ENCODE assay signal across 8 cellular contexts in genomic region chr11:66842896-66843775, GRCh38. TPM values are rescaled to one million over a fixed set of nuclear protein-coding genes. Genes with fewer than 3 reads are reported as not detected.
A peak's percentile ranks its signal among the peaks of the same experiment; 100 is the strongest.
DNase-seq lines count a peak whose midpoint lies in the region; ATAC-seq lines count a peak whose summit lies in the region.

Gene RCE1 (plus strand): TSS chr11:66843441. CDS start chr11:66843456, 15 bp downstream.

- H3K14ac ChIP-seq in mesenchymal stem cell (ENCODE audit: low read length in 2 of 2): peak within 1 kb of the TSS in 1 of 2 experiments; percentile 95

- H2BK15ac ChIP-seq in mesenchymal stem cell (ENCODE audit: low read depth, poor library complexity, severe bottlenecking): peak within 1 kb of the TSS; percentile 88

- H3K79me1 ChIP-seq in mesenchymal stem cell (replicated peaks; ENCODE audit: low read length, poor library complexity, severe bottlenecking): peaks cover 43% of the 10 kb centered on the region

- peak within 1 kb of the TSS in 1 of 2 experiments; percentile 74 for H3K23ac ChIP-seq in mesenchymal stem cell (ENCODE audit: low read length in 2 of 2)

- peak within 1 kb of the TSS; percentile 92 to 99 (median 93) for H3K4me3 Mint-ChIP-seq in CD4-positive, CD25-positive, alpha-beta regulatory T cell

- H3K27me3 Mint-ChIP-seq in CD4-positive, CD25-positive, alpha-beta regulatory T cell: no peaks in the 10 kb centered on the region

- ATAC-seq in CD4-positive, CD25-positive, alpha-beta regulatory T cell (ENCODE audit: low read depth in 2 of 2): peak; percentile 86 to 90
- ATAC-seq in GM19395 (IDR thresholded peaks at IDR 0.05; ENCODE audit: unreplicated experiment) (peak; percentile 80), HG03565 (IDR thresholded peaks at IDR 0.05; ENCODE audit: unreplicated experiment) (peak; percentile 78)

- peak within 1 kb of the TSS; percentile 91 to 99 for H3K18ac ChIP-seq in mesenchymal stem cell (ENCODE audit: low read depth in 1 of 2, low read length in 2 of 2)

- H3K4ac ChIP-seq in mesenchymal stem cell (ENCODE audit: low read depth in 1 of 2, low read length in 2 of 2): peak within 1 kb of the TSS; percentile 96 to 98

- H2BK120ac ChIP-seq in mesenchymal stem cell (ENCODE audit: low read depth, low read length): peak within 1 kb of the TSS; percentile 69

- peak within 1 kb of the TSS; percentile 87 for H3K4me3 ChIP-seq in CD4-positive, CD25-positive, alpha-beta regulatory T cell (ENCODE audit: low read depth, low read length)
- peak within 1 kb of the TSS; percentile 97 for H3K4me3 ChIP-seq in effector memory CD4-positive, alpha-beta T cell (ENCODE audit: insufficient read depth, low read depth, low read length, poor library complexity, severe bottlenecking)
- peak within 1 kb of the TSS; percentile 90 to 100 for H3K4me3 ChIP-seq in mesenchymal stem cell (ENCODE audit: insufficient read depth in 1 of 2, low read depth in 1 of 2, low read length in 2 of 2)

- H2AFZ ChIP-seq in mesenchymal stem cell (ENCODE audit: low read depth, low read length): peak within 1 kb of the TSS; percentile 99

- peak within 1 kb of the TSS; percentile 92 to 97 (median 97) for H3K27ac Mint-ChIP-seq in CD4-positive, CD25-positive, alpha-beta regulatory T cell

- H2AK5ac ChIP-seq in mesenchymal stem cell (ENCODE audit: low read length, severe bottlenecking): peak within 1 kb of the TSS; percentile 61

- peak; percentile 88 to 93 (median 88) for DNase-seq in CD4-positive, CD25-positive, alpha-beta regulatory T cell
- peak; percentile 86 for DNase-seq in NCI-H82 (lab: John Stamatoyannopoulos, UW)
- peak; percentile 95 for DNase-seq in activated CD8-positive, alpha-beta memory T cell treated with anti-CD3 and anti-CD28 coated beads for 24 hours
- DNase-seq in effector memory CD4-positive, alpha-beta T cell: peak; percentile 84 to 86 (median 85)
- DNase-seq in mesenchymal stem cell: peak; percentile 88
- DNase-seq in stimulated activated CD8-positive, alpha-beta memory T cell treated with anti-CD3 and anti-CD28 coated beads, Interleukin-12 subunit alpha, Interleukin-12 subunit beta, amount 100 ng/mL, for 4 hours (ENCODE audit: low read depth): peak; percentile 84

- peak within 1 kb of the TSS; percentile 100 for H3K9ac ChIP-seq in mesenchymal stem cell (ENCODE audit: low read length)

- peak within 1 kb of the TSS; percentile 98 for H3K27ac ChIP-seq in CD4-positive, CD25-positive, alpha-beta regulatory T cell (ENCODE audit: insufficient read depth, low read length, poor library complexity, severe bottlenecking)
- H3K27ac ChIP-seq in effector memory CD4-positive, alpha-beta T cell (ENCODE audit: insufficient read depth, low read length, poor library complexity, severe bottlenecking): peak within 1 kb of the TSS; percentile 98
- peak within 1 kb of the TSS; percentile 92 for H3K27ac ChIP-seq in mesenchymal stem cell (ENCODE audit: low read length, poor library complexity, severe bottlenecking)

- WGBS in mesenchymal stem cell: under 1% methylated on average over 82 of the region's 98 CpGs

- H3K9me3 ChIP-seq in CD4-positive, CD25-positive, alpha-beta regulatory T cell (ENCODE audit: control insufficient read depth in 2 of 2, low read length in 2 of 2): no peaks in the 10 kb centered on the region
- no peaks in the 10 kb centered on the region for H3K9me3 ChIP-seq in effector memory CD4-positive, alpha-beta T cell (ENCODE audit: control insufficient read depth, low read length)
- H3K9me3 ChIP-seq in mesenchymal stem cell (ENCODE audit: control insufficient read depth, low read length): no peaks in the 10 kb centered on the region

- no peaks in the 10 kb centered on the region for H3K9me3 Mint-ChIP-seq in CD4-positive, CD25-positive, alpha-beta regulatory T cell

- H3K4me1 Mint-ChIP-seq in CD4-positive, CD25-positive, alpha-beta regulatory T cell: peaks cover 11 to 60% (median 38%) of the 10 kb centered on the region in 4 donors

- H3K4me2 ChIP-seq in mesenchymal stem cell (ENCODE audit: low read length, poor library complexity, severe bottlenecking): peak within 1 kb of the TSS; percentile 78

- peaks cover 34% of the 10 kb centered on the region for H3K36me3 ChIP-seq in CD4-positive, CD25-positive, alpha-beta regulatory T cell (ENCODE audit: control insufficient read depth, insufficient read depth, low read length)
- peaks cover 24% of the 10 kb centered on the region for H3K36me3 ChIP-seq in effector memory CD4-positive, alpha-beta T cell (ENCODE audit: control insufficient read depth, insufficient read depth, low read length)
- H3K36me3 ChIP-seq in mesenchymal stem cell (ENCODE audit: control insufficient read depth in 1 of 2, insufficient read depth in 2 of 2, low read depth in 1 of 2, low read length in 2 of 2): peaks cover 40 to 54% of the 10 kb centered on the region in 2 experiments

- peak within 1 kb of the TSS; percentile 97 for H4K91ac ChIP-seq in mesenchymal stem cell (ENCODE audit: low read length)

- H2BK12ac ChIP-seq in mesenchymal stem cell (ENCODE audit: low read length in 2 of 2): peak within 1 kb of the TSS in 1 of 2 experiments; percentile 34

- peaks cover 48% of the 10 kb centered on the region for H3K4me1 ChIP-seq in CD4-positive, CD25-positive, alpha-beta regulatory T cell (ENCODE audit: control insufficient read depth, insufficient read depth, low read length, poor library complexity, severe bottlenecking)
- peaks cover 31% of the 10 kb centered on the region for H3K4me1 ChIP-seq in effector memory CD4-positive, alpha-beta T cell (ENCODE audit: control insufficient read depth, insufficient read depth, low read length, poor library complexity, severe bottlenecking)
- peaks cover 20% of the 10 kb centered on the region for H3K4me1 ChIP-seq in mesenchymal stem cell (ENCODE audit: control insufficient read depth, insufficient read depth, low read depth, low read length)

- peaks cover 7% of the 10 kb centered on the region for H3K36me3 Mint-ChIP-seq in CD4-positive, CD25-positive, alpha-beta regulatory T cell

- H2BK5ac ChIP-seq in mesenchymal stem cell (ENCODE audit: low read depth, low read length, poor library complexity, severe bottlenecking): peak within 1 kb of the TSS; percentile 95

- H3K27me3 ChIP-seq in CD4-positive, CD25-positive, alpha-beta regulatory T cell (ENCODE audit: control insufficient read depth, insufficient read depth, low read length): no peaks in the 10 kb centered on the region
- no peaks in the 10 kb centered on the region for H3K27me3 ChIP-seq in effector memory CD4-positive, alpha-beta T cell (replicated peaks; ENCODE audit: control insufficient read depth, insufficient read depth, low read length, poor library complexity, severe bottlenecking)
- H3K27me3 ChIP-seq in mesenchymal stem cell (ENCODE audit: control insufficient read depth in 1 of 2, insufficient read depth in 1 of 2, low read length in 2 of 2): no peaks in the 10 kb centered on the region

- H4K8ac ChIP-seq in mesenchymal stem cell (ENCODE audit: low read length): peak within 1 kb of the TSS; percentile 90

RNA-seq across cellular contexts. Expression of gene RCE1, which starts in this region (rescaled TPM):
- total RNA-seq in CD4-positive, CD25-positive, alpha-beta regulatory T cell: 45.6 TPM
- polyA plus RNA-seq in CD4-positive, CD25-positive, alpha-beta regulatory T cell: 10 to 100 TPM; 20.6 to 26.0 (median 21.6) TPM
- 11.2 TPM for polyA plus RNA-seq in mesenchymal stem cell (2013, experiment 1 of 2)
- 10.9 TPM for polyA plus RNA-seq in mesenchymal stem cell (2013, experiment 2 of 2)

Comparison
In these comparisons a context has a peak if more than half of its experiments do, and no peak if none do; other contexts are left out.
1. Peak in every context shown above with its lines: DNase-seq, ATAC-seq, H3K4me3 ChIP-seq and H3K27ac ChIP-seq.